ENCODE assay signal across 1 cellular context in the genomic region with DNA sequence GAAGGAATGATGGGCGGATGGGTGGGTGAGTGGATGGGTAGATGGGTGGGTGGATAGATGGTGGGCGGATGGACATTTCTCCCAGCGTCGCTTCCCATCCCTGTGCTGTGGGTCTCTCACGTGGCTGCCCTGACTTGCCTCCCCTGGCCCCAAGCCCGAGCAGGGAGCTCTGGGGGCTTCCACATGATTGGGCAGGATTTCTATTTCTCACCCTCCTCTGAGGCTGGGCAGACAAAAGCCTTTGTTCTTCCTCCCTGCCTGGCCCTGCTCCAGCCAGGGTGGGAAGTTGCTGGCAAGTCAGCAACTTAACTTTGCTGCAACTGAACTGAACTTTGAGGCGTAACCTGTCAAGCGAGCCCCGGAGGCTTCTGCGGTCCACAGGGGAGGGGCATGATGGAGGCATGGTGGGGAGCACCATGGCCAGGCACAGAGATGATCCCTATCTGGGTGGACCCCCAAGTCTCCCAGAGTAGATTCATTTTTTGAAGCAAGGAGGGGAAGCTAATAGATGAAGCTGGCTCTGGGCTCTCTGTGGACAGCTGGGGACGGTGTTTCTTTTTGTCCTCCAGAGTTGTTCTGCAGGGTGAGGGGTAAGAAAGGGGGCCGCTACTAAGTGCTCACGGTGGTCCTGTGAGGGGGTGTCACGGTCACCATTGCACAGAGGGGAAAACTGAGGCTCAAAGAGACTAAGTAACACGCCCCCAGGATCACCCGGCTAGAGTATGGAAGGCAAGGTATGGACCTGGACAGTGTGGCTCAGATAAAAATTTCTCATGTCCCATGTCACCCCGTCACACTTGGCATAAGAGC.
TF ChIP-seq lines count a peak whose summit lies in the region.

No MANE protein-coding gene starts in this region.

TF ChIP-seq in SK-N-SH, 30 proteins besides CTCF, POLR2A, EP300 and RAD21 (continued from another document):
- TF ChIP-seq TCF12 (IDR thresholded peaks at IDR 0.05) (no peak), RXRA (IDR thresholded peaks at IDR 0.05; ENCODE audit: borderline replicate concordance, low read depth) (no peak), POLR2AphosphoS5 (IDR thresholded peaks at IDR 0.05; ENCODE audit: low read depth, low read length) (no peak), ZBTB33 (IDR thresholded peaks at IDR 0.05; ENCODE audit: borderline replicate concordance, low read depth) (no peak), NRF1 (IDR thresholded peaks at IDR 0.05; ENCODE audit: low read depth, low read length) (no peak), RCOR1 (IDR thresholded peaks at IDR 0.05; ENCODE audit: low read length) (no peak), FOXJ3 (CRISPR knock-in tag; IDR thresholded peaks at IDR 0.05) (no peak), SMC3 (IDR thresholded peaks at IDR 0.05; ENCODE audit: low read depth, low read length) (no peak), REST (IDR thresholded peaks at IDR 0.05; ENCODE audit: low read depth, low read length) (no peak)
